ENCODE assay signal across 9 cellular contexts in genomic region chrX:72307646-72308051, GRCh38. TPM values are rescaled to one million over a fixed set of nuclear protein-coding genes. Genes with fewer than 3 reads are reported as not detected.
DNase-seq lines count a peak whose midpoint lies in the region; ATAC-seq and TF ChIP-seq lines count a peak whose summit lies in the region.
"Had no signal": no experiment of that assay in that cellular context is flagged by ENCODE, and none has a peak within 500 bp of the region (broad histone marks: within the 10 kb centered on the region; RNA-seq: fewer than 3 reads in every experiment).

No MANE protein-coding gene starts in this region.

- H3K4me1 Mint-ChIP-seq in Caco-2 (ENCODE audit: low read depth, unreplicated experiment) (no peaks in the 10 kb centered on the region), progenitor cell of endocrine pancreas (ENCODE audit: low read depth) (peaks cover 2% of the 10 kb centered on the region)

- no peaks in the 10 kb centered on the region for H3K79me2 ChIP-seq in PC-9 (ENCODE audit: low read depth)

- WGBS in esophagus muscularis mucosa: 20% methylated on average over 17 of the region's 17 CpGs

- H3K36me3 ChIP-seq in Caco-2 (ENCODE audit: control insufficient read depth, insufficient read depth, low read length): no peaks in the 10 kb centered on the region
- H3K36me3 ChIP-seq in PC-9 (ENCODE audit: low read depth): no peaks in the 10 kb centered on the region
- H3K36me3 ChIP-seq in esophagus muscularis mucosa: no peaks in the 10 kb centered on the region

- H3K9me3 Mint-ChIP-seq in Caco-2 (ENCODE audit: unreplicated experiment) (no peaks in the 10 kb centered on the region), progenitor cell of endocrine pancreas (ENCODE audit: low read depth) (no peaks in the 10 kb centered on the region)

- H3F3A ChIP-seq in PC-9 (ENCODE audit: insufficient read depth, low read depth): no peaks in the 10 kb centered on the region

- H3K27me3 ChIP-seq in Caco-2 (replicated peaks; ENCODE audit: control insufficient read depth, insufficient read depth, low read length) (peaks cover 1% of the 10 kb centered on the region), PC-9 (ENCODE audit: insufficient read depth, low read depth) (peaks cover 32% of the 10 kb centered on the region; the same call in 1 of the 2 replicates), esophagus muscularis mucosa (peaks cover 0 to 10% (median 0%) of the 10 kb centered on the region in 4 donors)

- DNase-seq in Caco-2: no peak
- DNase-seq in PC-9: no peak
- DNase-seq in esophagus muscularis mucosa (ENCODE audit: extremely low spot score): no peak
- no peak for DNase-seq in progenitor cell of endocrine pancreas (ENCODE audit: low spot score, unreplicated experiment)
- no peak for DNase-seq in activated gamma-delta T cell (lab: John Stamatoyannopoulos, UW)
- DNase-seq in EL: no peak

- H2AFZ ChIP-seq in PC-9: no peak overlapping the region

- no peak for TF ChIP-seq CTCF in Caco-2 (IDR thresholded peaks at IDR 0.05; ENCODE audit: insufficient read depth in 1 of 2, low read depth in 1 of 2, low read length in 1 of 2, severe bottlenecking in 1 of 2, unreplicated experiment in 1 of 2)
- TF ChIP-seq CTCF in PC-9 (conservative IDR thresholded peaks at IDR 0.05): no peak
- TF ChIP-seq CTCF in esophagus muscularis mucosa (IDR thresholded peaks at IDR 0.05): no peak
- TF ChIP-seq CTCF in progenitor cell of endocrine pancreas (IDR thresholded peaks at IDR 0.05; ENCODE audit: unreplicated experiment): no peak

- H3K27me3 Mint-ChIP-seq in Caco-2 (ENCODE audit: insufficient read depth, unreplicated experiment): peaks cover 11% of the 10 kb centered on the region
- peaks cover 59% of the 10 kb centered on the region for H3K27me3 Mint-ChIP-seq in progenitor cell of endocrine pancreas

- TF ChIP-seq EP300 in esophagus muscularis mucosa (IDR thresholded peaks at IDR 0.05): no peak

- H3K9me3 ChIP-seq in Caco-2 (no peaks in the 10 kb centered on the region), PC-9 (ENCODE audit: insufficient read depth, low read depth) (no peaks in the 10 kb centered on the region), esophagus muscularis mucosa (no peaks in the 10 kb centered on the region)

- no peak overlapping the region for H3K4me3 ChIP-seq in Caco-2 (ENCODE audit: low read depth, low read length)
- H3K4me3 ChIP-seq in PC-9: peak overlapping the region; percentile 61; the same call in 1 of the 2 replicates
- peak overlapping the region; percentile 58 to 70 (median 61) for H3K4me3 ChIP-seq in esophagus muscularis mucosa

- H3K27ac ChIP-seq in PC-9 (no peak overlapping the region), esophagus muscularis mucosa (replicated peaks in 1 of 4) (no peak overlapping the region)
- H3K27ac ChIP-seq: skin epidermis had no signal

- H3K4me3 Mint-ChIP-seq in Caco-2 (ENCODE audit: unreplicated experiment) (peak overlapping the region; percentile 82), progenitor cell of endocrine pancreas (ENCODE audit: low read depth) (peak overlapping the region; percentile 52)

- H3K4me1 ChIP-seq in Caco-2: no peaks in the 10 kb centered on the region
- H3K4me1 ChIP-seq in PC-9 (replicated peaks; ENCODE audit: insufficient read depth): no peaks in the 10 kb centered on the region
- peaks cover 21 to 57% (median 43%) of the 10 kb centered on the region in 4 donors for H3K4me1 ChIP-seq in esophagus muscularis mucosa

- POLR2A ChIA-PET in Caco-2 (lab: Charles Lee): no interaction called here
- POLR2A ChIA-PET in PC-9 (lab: Charles Lee; ENCODE audit: unreplicated experiment): interaction anchor here (0.7 kb wide), 1 partner anchor 260 kb away, joined by 3 read pairs; no protein-coding TSS in a partner anchor

- H3K9me2 ChIP-seq in PC-9 (ENCODE audit: insufficient read depth): no peaks in the 10 kb centered on the region

- TF ChIP-seq POLR2A in esophagus muscularis mucosa (IDR thresholded peaks at IDR 0.05; ENCODE audit: low read depth): no peak

- BruUV-seq in Caco-2 (replicated peaks; lab: Mats Ljungman, UMichigan) (no TSS peak), PC-9 (replicated peaks; lab: Mats Ljungman, UMichigan) (no TSS peak)

- no peak for ATAC-seq in GM21786 (IDR thresholded peaks at IDR 0.05; ENCODE audit: unreplicated experiment)
- ATAC-seq in HG02678 (IDR thresholded peaks at IDR 0.05; ENCODE audit: unreplicated experiment): no peak

- CTCF ChIA-PET in Caco-2 (lab: Charles Lee) (no interaction called here), PC-9 (lab: Charles Lee) (no interaction called here)

- peak overlapping the region; percentile 87; the same call in 1 of the 2 replicates for H3K4me2 ChIP-seq in PC-9

- H3K36me3 Mint-ChIP-seq in Caco-2 (ENCODE audit: insufficient read depth, unreplicated experiment) (no peaks in the 10 kb centered on the region), progenitor cell of endocrine pancreas (ENCODE audit: insufficient read depth) (no peaks in the 10 kb centered on the region)

- H3K27ac Mint-ChIP-seq in Caco-2 (ENCODE audit: unreplicated experiment) (no peak overlapping the region), progenitor cell of endocrine pancreas (no peak overlapping the region)

- no peaks in the 10 kb centered on the region for H4K20me1 ChIP-seq in PC-9 (ENCODE audit: insufficient read depth)

- intact Hi-C loops in Caco-2 (cut with micrococcal nuclease; ENCODE audit: unreplicated experiment) (loop anchor here (5.0 to 10.0 kb wide), 2 partner anchors 167 to 245 kb away; no protein-coding TSS in a partner anchor), PC-9 (cut with micrococcal nuclease; ENCODE audit: unreplicated experiment) (no loop called here), esophagus muscularis mucosa (cut with DNase I) (loop anchor here (10.0 kb wide), 1 partner anchor 237 kb away; no protein-coding TSS in a partner anchor)

RNA-seq across cellular contexts. Expression of gene CITED1, which starts 1.9 kb away (rescaled TPM):
- total RNA-seq in Caco-2 (2022) (1.3 TPM in 2 replicates), PC-9 (2021) (not detected in 2 replicates), esophagus muscularis mucosa (1 to 10 TPM in 2 of 4 donors, under 1 TPM in 2; 0.45 to 1.8 (median 1.2) TPM), progenitor cell of endocrine pancreas (1.1 and 2.0 TPM in 2 replicates)

RNA-seq across cellular contexts. Expression of gene RPS4X, which starts 30.6 kb away (rescaled TPM):
- total RNA-seq in Caco-2 (2022) (795 and 810 TPM in 2 replicates), PC-9 (2021) (962 and 967 TPM in 2 replicates), esophagus muscularis mucosa (1,000 to 10,000 TPM in 1 of 4 donors, 100 to 1,000 TPM in 3; 716 to 1,056 (median 798) TPM), progenitor cell of endocrine pancreas (1,645 and 1,663 TPM in 2 replicates)
